In the genomic region with DNA sequence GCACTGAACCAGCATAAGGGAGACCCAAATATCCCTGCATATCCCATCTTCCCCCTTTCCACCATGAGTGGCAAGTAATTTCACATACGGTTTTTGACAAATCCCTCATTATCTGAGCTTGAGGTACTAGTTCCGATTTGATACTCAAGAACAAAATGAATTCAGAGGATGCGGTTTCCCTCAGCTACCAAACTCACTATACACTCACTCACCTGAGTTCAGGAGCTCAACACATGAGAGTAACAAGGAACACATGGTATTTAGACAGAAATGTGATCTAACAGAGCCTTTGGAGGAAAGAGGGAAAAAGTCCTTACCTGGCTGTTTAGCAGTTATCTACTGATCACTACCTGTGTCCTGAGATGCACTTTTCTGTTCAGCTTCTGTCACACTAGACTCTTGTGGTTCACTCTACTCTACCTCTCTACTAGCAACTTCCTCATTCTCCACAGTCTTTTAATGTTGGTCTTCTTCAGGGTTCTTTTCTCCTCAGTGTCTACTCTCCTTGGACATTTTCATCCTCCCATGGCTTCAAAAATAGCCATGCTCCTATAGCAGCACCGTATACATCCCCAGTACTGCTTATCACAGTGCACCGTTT, we compare ENCODE assay signal across 15 cellular contexts. TPM values are rescaled to one million over a fixed set of nuclear protein-coding genes. Genes with fewer than 3 reads are reported as not detected.
DNase-seq lines count a peak whose midpoint lies in the region; ATAC-seq, FAIRE-seq and TF ChIP-seq lines count a peak whose summit lies in the region.
"Had no signal": no experiment of that assay in that cellular context is flagged by ENCODE, and none has a peak within 500 bp of the region (broad histone marks: within the 10 kb centered on the region; RNA-seq: fewer than 3 reads in every experiment).

No MANE protein-coding gene starts in this region.

- intact Hi-C loops in activated CD4-positive, alpha-beta T cell treated with anti-CD3 and anti-CD28 coated beads, Interleukin-2, amount 10 ng/mL, durations not matched to agents 24 days and 14 days (cut with micrococcal nuclease), result loop anchor here (2.0 to 10.0 kb wide), 5 partner anchors 28 to 292 kb away; partner anchors contain the start of gene KIF3C
- intact Hi-C loops in K562 (cut with micrococcal nuclease), result loop anchor here (2.0 kb wide), 1 partner anchor 138 kb away; no protein-coding TSS in a partner anchor
- intact Hi-C loops in spleen (cut with DNase I; ENCODE audit: low total_unique reads), result no loop called here

- DNase-seq in activated CD4-positive, alpha-beta T cell treated with anti-CD3 and anti-CD28 coated beads, Interleukin-2, amount 10 ng/mL, durations not matched to agents 24 days and 14 days, result peak; percentile 65
- no peak for DNase-seq in activated CD4-positive, alpha-beta T cell treated with anti-CD3 and anti-CD28 coated beads for 4 hours
- DNase-seq in OCI-M1 (lab: John Stamatoyannopoulos, UW), result peak; percentile 58
- peak in 2 of 4 experiments; percentile 15 to 27 for DNase-seq in K562 (ENCODE audit: extremely low read depth in 1 of 4, low spot score in 3 of 4)
- no peak for DNase-seq in spleen
- no peak for DNase-seq in NCI-H526 (lab: John Stamatoyannopoulos, UW)
- no peak for DNase-seq in HTR-8/SVneo (ENCODE audit: insufficient read length, low spot score)
- no peak for DNase-seq in NK-92 (lab: John Stamatoyannopoulos, UW; ENCODE audit: unreplicated experiment)
- DNase-seq: activated naive CD4-positive, alpha-beta T cell treated with anti-CD3 and anti-CD28 coated beads for 36 hours; dermis blood vessel endothelial cell; EL; GM23248; NCI-H524 treated with DMSO at 0.1 percent for 48 hours had no signal

- WGBS in K562 (ENCODE audit: insufficient coverage, low coverage, missing lambda C conversion rate), result 44% methylated on average over 5 of the region's 5 CpGs
- 56 to 75% (median 67%) methylated on average over 5 of the region's 5 CpGs for WGBS in spleen, 5 donors

- CTCF ChIA-PET in K562 (lab: Yijun Ruan, JAX; ENCODE audit: low intra/inter-chr PET ratio), result interaction anchor here (2.2 kb wide), 1 partner anchor 292 kb away, joined by 17 read pairs; no protein-coding TSS in a partner anchor

- H4K20me1 ChIP-seq in K562 (replicated peaks; ENCODE audit: control insufficient read depth, insufficient read depth, low read length), result no peaks in the 10 kb centered on the region

- no peaks in the 10 kb centered on the region for H3K27me3 ChIP-seq in K562 (ENCODE audit: control insufficient read depth in 2 of 2, insufficient read depth in 2 of 2, low read length in 2 of 2)
- no peaks in the 10 kb centered on the region for H3K27me3 ChIP-seq in spleen (replicated peaks in 1 of 7)

- H2AFZ ChIP-seq in K562 (ENCODE audit: low read depth, low read length), result peak overlapping the region; percentile 13
- H2AFZ ChIP-seq: GM23248 had no signal

- TF ChIP-seq POLR2A in K562 (conservative IDR thresholded peaks at IDR 0.05), result no peak
- no peak for TF ChIP-seq POLR2A in spleen (IDR thresholded peaks at IDR 0.05)

- H3K4me2 ChIP-seq in K562 (ENCODE audit: insufficient read depth, low read length), result peak overlapping the region; percentile 17

- no peaks in the 10 kb centered on the region for H3K9me1 ChIP-seq in K562 (ENCODE audit: control insufficient read depth, insufficient read depth, low read length)

- peak overlapping the region; percentile 86 for H3K27ac Mint-ChIP-seq in activated CD4-positive, alpha-beta T cell treated with anti-CD3 and anti-CD28 coated beads, Interleukin-2, amount 10 ng/mL, durations not matched to agents 24 days and 14 days

- peaks cover 87% of the 10 kb centered on the region for H3K79me2 ChIP-seq in K562 (ENCODE audit: control insufficient read depth, insufficient read depth, low read length)

- H3K9ac ChIP-seq in K562 (ENCODE audit: insufficient read depth in 1 of 2, low read depth in 2 of 2, low read length in 2 of 2), result 0 out of 4 replicates have a peak overlapping the region, but pooled peaks of 1 of the 2 experiments have one; percentile 30

- TF ChIP-seq CTCF in K562 (IDR thresholded peaks at IDR 0.05 in 2 of 3, conservative IDR thresholded peaks at IDR 0.05 in 1 of 3; ENCODE audit: insufficient read depth in 2 of 3, low read depth in 1 of 3, low read length in 3 of 3) (no peak), spleen (IDR thresholded peaks at IDR 0.05 in 8 of 11, conservative IDR thresholded peaks at IDR 0.05 in 3 of 11) (no peak)

- POLR2A ChIA-PET in K562 (lab: Yijun Ruan, JAX), result interaction anchor here (0.6 to 2.7 kb wide), 7 partner anchors 10 to 574 kb away, joined by 3 to 10 read pairs (median 4); no protein-coding TSS in a partner anchor

- FAIRE-seq in K562 (lab: Jason Lieb, UNC), result no peak
- no peak for FAIRE-seq in HTR-8/SVneo (lab: Jason Lieb, UNC)
- FAIRE-seq: A549, urothelium cell line had no signal

- H3K4me3 ChIP-seq in K562 (no peak overlapping the region), spleen (no peak overlapping the region)
- H3K4me3 ChIP-seq: A549, GM23248 had no signal

- H3K4me1 Mint-ChIP-seq in activated CD4-positive, alpha-beta T cell treated with anti-CD3 and anti-CD28 coated beads, Interleukin-2, amount 10 ng/mL, durations not matched to agents 24 days and 14 days, result peaks cover 43% of the 10 kb centered on the region

- H3K9me3 ChIP-seq in K562 (replicated peaks; ENCODE audit: control insufficient read depth, insufficient read depth, low read depth, low read length) (no peaks in the 10 kb centered on the region), spleen (no peaks in the 10 kb centered on the region)
- H3K9me3 ChIP-seq: A549 had no signal

- peak; percentile 50 for ATAC-seq in K562

- TF ChIP-seq RAD21 in K562 (CRISPR knock-in tag; conservative IDR thresholded peaks at IDR 0.05 in 1 of 2, IDR thresholded peaks at IDR 0.05 in 1 of 2), result no peak

- peaks cover 13% of the 10 kb centered on the region for H3K36me3 Mint-ChIP-seq in activated CD4-positive, alpha-beta T cell treated with anti-CD3 and anti-CD28 coated beads, Interleukin-2, amount 10 ng/mL, durations not matched to agents 24 days and 14 days (ENCODE audit: low read depth)

- H3K27me3 Mint-ChIP-seq in activated CD4-positive, alpha-beta T cell treated with anti-CD3 and anti-CD28 coated beads, Interleukin-2, amount 10 ng/mL, durations not matched to agents 24 days and 14 days, result no peaks in the 10 kb centered on the region

- peak overlapping the region; percentile 98 for H3K27ac ChIP-seq in K562 (ENCODE audit: extremely low read depth, low read depth, low read length)
- peak overlapping the region in 5 of 8 donors; percentile 4 to 76 (median 23) for H3K27ac ChIP-seq in spleen
- H3K27ac ChIP-seq: GM23248 had no signal

- TF ChIP-seq EP300 in K562 (IDR thresholded peaks at IDR 0.05; ENCODE audit: low read length), result no peak

- H3K4me3 Mint-ChIP-seq in activated CD4-positive, alpha-beta T cell treated with anti-CD3 and anti-CD28 coated beads, Interleukin-2, amount 10 ng/mL, durations not matched to agents 24 days and 14 days, result peak overlapping the region; percentile 23
- H3K4me3 Mint-ChIP-seq: activated naive CD4-positive, alpha-beta T cell treated with anti-CD3 and anti-CD28 coated beads for 36 hours had no signal

- peaks cover 17 to 22% of the 10 kb centered on the region in 2 experiments for H3K4me1 ChIP-seq in K562 (replicated peaks in 1 of 2; ENCODE audit: control insufficient read depth in 2 of 2, insufficient read depth in 2 of 2, low read length in 2 of 2)
- H3K4me1 ChIP-seq in spleen, result peaks cover 12 to 66% (median 42%) of the 10 kb centered on the region in 6 donors

- no peaks in the 10 kb centered on the region for H3K9me3 Mint-ChIP-seq in activated CD4-positive, alpha-beta T cell treated with anti-CD3 and anti-CD28 coated beads, Interleukin-2, amount 10 ng/mL, durations not matched to agents 24 days and 14 days
- H3K9me3 Mint-ChIP-seq: activated naive CD4-positive, alpha-beta T cell treated with anti-CD3 and anti-CD28 coated beads for 36 hours had no signal

- peaks cover 6% of the 10 kb centered on the region; the same call in 1 of the 3 replicates for H3K36me3 ChIP-seq in K562 (ENCODE audit: control insufficient read depth, insufficient read depth, low read length)
- H3K36me3 ChIP-seq in spleen, result peaks cover 0 to 23% (median 0%) of the 10 kb centered on the region in 6 donors

- in situ Hi-C loops in K562 (cut with MboI), result loop anchor here (5.0 kb wide), 1 partner anchor 294 kb away; no protein-coding TSS in a partner anchor

- BruUV-seq in K562 (replicated peaks; lab: Mats Ljungman, UMichigan), result no TSS peak

TF ChIP-seq in K562, 482 proteins besides CTCF, POLR2A, EP300 and RAD21 (continues in another document):
- TF ChIP-seq NBN (IDR thresholded peaks at IDR 0.05; ENCODE audit: low read depth), result peak; percentile 27; the same call in 1 of the 2 replicates

RNA-seq across cellular contexts. Expression of gene ASXL2, which starts 25.1 kb away (rescaled TPM):
- total RNA-seq in activated CD4-positive, alpha-beta T cell treated with anti-CD3 and anti-CD28 coated beads, Interleukin-2, amount 10 ng/mL, durations not matched to agents 24 days and 14 days, result 57.1 and 57.4 TPM in 2 replicates
- 17.1 and 54.2 TPM in 2 replicates for total RNA-seq in K562 (2011; cell fraction: chromatin; rRNA removed; ENCODE audit: low replicate concordance)
- 6.3 and 9.7 TPM in 2 replicates for total RNA-seq in K562 (2011; cell fraction: nucleolus; rRNA removed)
- total RNA-seq in K562 (2011; cell fraction: nucleoplasm; rRNA removed), result 13.3 and 22.9 TPM in 2 replicates
- total RNA-seq in K562 (2014; rRNA removed) (7.4 and 9.8 TPM in 2 replicates), K562 (2014; rRNA removed; fragmentation: Illumina TruSeq; extraction: Trizol) (9.0 and 9.7 TPM in 2 replicates), K562 (2015; rRNA removed; fragmentation: Illumina TruSeq; extraction: Trizol) (8.6 and 9.1 TPM in 2 replicates), K562 (2021) (23.3 and 25.9 TPM in 2 replicates), spleen (10 to 100 TPM; 33.8 to 51.3 (median 43.2) TPM)
- polyA plus RNA-seq in K562 (2011; rRNA removed) (14.9 and 17.0 TPM in 2 replicates), K562 (2014; fragmentation: Illumina TruSeq; extraction: Trizol) (15.5 and 17.4 TPM in 2 replicates), K562 (2014; fragmentation: Nextera tagmentation; extraction: Ambion mirVana) (1 to 10 TPM; 2.2 to 2.5 TPM), K562 (2014; rRNA removed) (8.8 and 9.5 TPM in 2 replicates), spleen (1 to 10 TPM; 2.0 to 3.0 (median 2.1) TPM)
- 7.3 and 9.0 TPM in 2 replicates for polyA plus RNA-seq in K562 (2011; cell fraction: cytosol; rRNA removed)
- polyA plus RNA-seq in K562 (2011; cell fraction: nucleus; rRNA removed), result 12.3 and 15.5 TPM in 2 replicates
- polyA plus RNA-seq in K562 (2012), result 10.6 and 11.4 TPM in 2 replicates
- polyA minus RNA-seq in K562 (2011; rRNA and poly(A)+ RNA removed), result 33.8 and 34.9 TPM in 2 replicates
- polyA minus RNA-seq in K562 (2011; cell fraction: cytosol; rRNA and poly(A)+ RNA removed), result 13.4 and 14.1 TPM in 2 replicates
- 9.0 and 14.2 TPM in 2 replicates for polyA minus RNA-seq in K562 (2011; cell fraction: nucleus; rRNA and poly(A)+ RNA removed)

Comparison
In these comparisons a context has a peak if more than half of its experiments do, and no peak if none do; other contexts are left out.
1. DNase-seq: peak in activated CD4-positive, alpha-beta T cell treated with anti-CD3 and anti-CD28 coated beads, Interleukin-2, amount 10 ng/mL, durations not matched to agents 24 days and 14 days (single experiment) and OCI-M1 (single experiment); none in activated CD4-positive, alpha-beta T cell treated with anti-CD3 and anti-CD28 coated beads for 4 hours (0 of 2), spleen (single experiment), NCI-H526 (0 of 2), HTR-8/SVneo (single experiment) and NK-92 (single experiment).